In the genomic region with DNA sequence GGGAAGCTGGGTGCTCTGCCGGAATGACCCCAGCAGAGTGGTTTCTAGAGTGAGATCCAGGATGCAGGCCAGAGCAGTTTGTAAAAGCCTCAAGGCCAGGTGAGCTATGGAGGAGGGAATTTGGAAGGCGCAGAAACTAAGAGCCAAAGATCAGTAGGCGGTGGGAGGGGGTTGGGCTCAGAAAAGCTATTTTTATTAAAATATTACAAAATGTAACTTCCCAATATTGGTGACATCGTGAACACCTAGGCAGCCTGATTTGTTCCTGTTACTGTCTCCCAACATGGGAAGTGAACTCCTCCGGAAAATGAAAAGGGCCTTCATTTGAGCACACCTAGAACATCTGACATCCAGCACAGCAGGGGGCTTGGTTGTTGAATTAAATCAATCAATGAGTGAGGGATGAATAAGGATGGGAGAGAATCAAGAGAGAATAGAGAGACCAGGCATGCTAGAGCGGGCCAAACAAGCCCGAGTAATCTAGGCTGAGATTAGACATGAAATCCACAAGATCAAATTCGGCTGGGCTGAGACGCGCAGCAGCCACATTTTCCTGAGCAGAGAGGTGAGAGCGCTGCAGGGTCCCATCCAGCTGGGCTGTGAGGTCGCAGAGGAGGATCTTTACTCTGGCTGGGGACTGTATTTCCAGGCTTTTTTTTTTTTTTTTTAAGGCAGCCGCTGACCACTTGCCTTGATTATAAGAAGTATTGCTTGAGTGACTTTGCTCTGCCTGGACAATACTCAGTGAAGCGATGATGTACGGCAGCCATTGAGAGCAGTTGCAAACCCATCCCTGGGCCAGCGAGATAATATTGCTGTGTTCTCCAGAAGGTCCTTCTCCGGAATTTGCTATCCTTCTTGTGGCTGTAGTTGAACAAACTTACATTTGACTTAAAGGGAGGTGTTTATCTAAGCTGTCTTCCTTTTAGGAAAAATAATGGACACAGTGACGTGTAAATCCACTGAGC, we compare ENCODE assay signal across 1 cellular context.
TF ChIP-seq lines count a peak whose summit lies in the region.

No MANE protein-coding gene starts in this region.

TF ChIP-seq in WTC11, 78 proteins besides CTCF, POLR2A, EP300 and RAD21 (continued from another document):
- TF ChIP-seq, protein P1, sequence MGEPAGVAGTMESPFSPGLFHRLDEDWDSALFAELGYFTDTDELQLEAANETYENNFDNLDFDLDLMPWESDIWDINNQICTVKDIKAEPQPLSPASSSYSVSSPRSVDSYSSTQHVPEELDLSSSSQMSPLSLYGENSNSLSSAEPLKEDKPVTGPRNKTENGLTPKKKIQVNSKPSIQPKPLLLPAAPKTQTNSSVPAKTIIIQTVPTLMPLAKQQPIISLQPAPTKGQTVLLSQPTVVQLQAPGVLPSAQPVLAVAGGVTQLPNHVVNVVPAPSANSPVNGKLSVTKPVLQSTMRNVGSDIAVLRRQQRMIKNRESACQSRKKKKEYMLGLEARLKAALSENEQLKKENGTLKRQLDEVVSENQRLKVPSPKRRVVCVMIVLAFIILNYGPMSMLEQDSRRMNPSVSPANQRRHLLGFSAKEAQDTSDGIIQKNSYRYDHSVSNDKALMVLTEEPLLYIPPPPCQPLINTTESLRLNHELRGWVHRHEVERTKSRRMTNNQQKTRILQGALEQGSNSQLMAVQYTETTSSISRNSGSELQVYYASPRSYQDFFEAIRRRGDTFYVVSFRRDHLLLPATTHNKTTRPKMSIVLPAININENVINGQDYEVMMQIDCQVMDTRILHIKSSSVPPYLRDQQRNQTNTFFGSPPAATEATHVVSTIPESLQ (CRISPR knock-in tag; IDR thresholded peaks at IDR 0.05), result no peak
- TF ChIP-seq GTF2I (CRISPR knock-in tag; conservative IDR thresholded peaks at IDR 0.05) (no peak), JUN (CRISPR knock-in tag; IDR thresholded peaks at IDR 0.05) (no peak), EMX1 (CRISPR knock-in tag; IDR thresholded peaks at IDR 0.05) (no peak), PRRX2 (CRISPR knock-in tag; IDR thresholded peaks at IDR 0.05) (no peak), TP53 (CRISPR knock-in tag; IDR thresholded peaks at IDR 0.05) (no peak), ZNF121 (CRISPR knock-in tag; IDR thresholded peaks at IDR 0.05) (no peak), ZNF263 (CRISPR knock-in tag; IDR thresholded peaks at IDR 0.05; ENCODE audit: low read depth) (no peak), TCF7 (CRISPR knock-in tag; IDR thresholded peaks at IDR 0.05; ENCODE audit: low read depth) (no peak)
- TF ChIP-seq, protein P2, sequence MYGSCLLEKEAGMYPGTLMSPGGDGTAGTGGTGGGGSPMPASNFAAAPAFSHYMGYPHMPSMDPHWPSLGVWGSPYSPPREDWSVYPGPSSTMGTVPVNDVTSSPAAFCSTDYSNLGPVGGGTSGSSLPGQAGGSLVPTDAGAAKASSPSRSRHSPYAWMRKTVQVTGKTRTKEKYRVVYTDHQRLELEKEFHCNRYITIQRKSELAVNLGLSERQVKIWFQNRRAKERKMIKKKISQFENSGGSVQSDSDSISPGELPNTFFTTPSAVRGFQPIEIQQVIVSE (CRISPR knock-in tag; IDR thresholded peaks at IDR 0.05; ENCODE audit: borderline replicate concordance), result no peak
- TF ChIP-seq, protein P3, sequence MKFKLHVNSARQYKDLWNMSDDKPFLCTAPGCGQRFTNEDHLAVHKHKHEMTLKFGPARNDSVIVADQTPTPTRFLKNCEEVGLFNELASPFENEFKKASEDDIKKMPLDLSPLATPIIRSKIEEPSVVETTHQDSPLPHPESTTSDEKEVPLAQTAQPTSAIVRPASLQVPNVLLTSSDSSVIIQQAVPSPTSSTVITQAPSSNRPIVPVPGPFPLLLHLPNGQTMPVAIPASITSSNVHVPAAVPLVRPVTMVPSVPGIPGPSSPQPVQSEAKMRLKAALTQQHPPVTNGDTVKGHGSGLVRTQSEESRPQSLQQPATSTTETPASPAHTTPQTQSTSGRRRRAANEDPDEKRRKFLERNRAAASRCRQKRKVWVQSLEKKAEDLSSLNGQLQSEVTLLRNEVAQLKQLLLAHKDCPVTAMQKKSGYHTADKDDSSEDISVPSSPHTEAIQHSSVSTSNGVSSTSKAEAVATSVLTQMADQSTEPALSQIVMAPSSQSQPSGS (CRISPR knock-in tag; IDR thresholded peaks at IDR 0.05; ENCODE audit: borderline replicate concordance, low read depth), result no peak
- TF ChIP-seq, protein P4, sequence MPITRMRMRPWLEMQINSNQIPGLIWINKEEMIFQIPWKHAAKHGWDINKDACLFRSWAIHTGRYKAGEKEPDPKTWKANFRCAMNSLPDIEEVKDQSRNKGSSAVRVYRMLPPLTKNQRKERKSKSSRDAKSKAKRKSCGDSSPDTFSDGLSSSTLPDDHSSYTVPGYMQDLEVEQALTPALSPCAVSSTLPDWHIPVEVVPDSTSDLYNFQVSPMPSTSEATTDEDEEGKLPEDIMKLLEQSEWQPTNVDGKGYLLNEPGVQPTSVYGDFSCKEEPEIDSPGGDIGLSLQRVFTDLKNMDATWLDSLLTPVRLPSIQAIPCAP (CRISPR knock-in tag; IDR thresholded peaks at IDR 0.05), result no peak
- TF ChIP-seq, protein P5, sequence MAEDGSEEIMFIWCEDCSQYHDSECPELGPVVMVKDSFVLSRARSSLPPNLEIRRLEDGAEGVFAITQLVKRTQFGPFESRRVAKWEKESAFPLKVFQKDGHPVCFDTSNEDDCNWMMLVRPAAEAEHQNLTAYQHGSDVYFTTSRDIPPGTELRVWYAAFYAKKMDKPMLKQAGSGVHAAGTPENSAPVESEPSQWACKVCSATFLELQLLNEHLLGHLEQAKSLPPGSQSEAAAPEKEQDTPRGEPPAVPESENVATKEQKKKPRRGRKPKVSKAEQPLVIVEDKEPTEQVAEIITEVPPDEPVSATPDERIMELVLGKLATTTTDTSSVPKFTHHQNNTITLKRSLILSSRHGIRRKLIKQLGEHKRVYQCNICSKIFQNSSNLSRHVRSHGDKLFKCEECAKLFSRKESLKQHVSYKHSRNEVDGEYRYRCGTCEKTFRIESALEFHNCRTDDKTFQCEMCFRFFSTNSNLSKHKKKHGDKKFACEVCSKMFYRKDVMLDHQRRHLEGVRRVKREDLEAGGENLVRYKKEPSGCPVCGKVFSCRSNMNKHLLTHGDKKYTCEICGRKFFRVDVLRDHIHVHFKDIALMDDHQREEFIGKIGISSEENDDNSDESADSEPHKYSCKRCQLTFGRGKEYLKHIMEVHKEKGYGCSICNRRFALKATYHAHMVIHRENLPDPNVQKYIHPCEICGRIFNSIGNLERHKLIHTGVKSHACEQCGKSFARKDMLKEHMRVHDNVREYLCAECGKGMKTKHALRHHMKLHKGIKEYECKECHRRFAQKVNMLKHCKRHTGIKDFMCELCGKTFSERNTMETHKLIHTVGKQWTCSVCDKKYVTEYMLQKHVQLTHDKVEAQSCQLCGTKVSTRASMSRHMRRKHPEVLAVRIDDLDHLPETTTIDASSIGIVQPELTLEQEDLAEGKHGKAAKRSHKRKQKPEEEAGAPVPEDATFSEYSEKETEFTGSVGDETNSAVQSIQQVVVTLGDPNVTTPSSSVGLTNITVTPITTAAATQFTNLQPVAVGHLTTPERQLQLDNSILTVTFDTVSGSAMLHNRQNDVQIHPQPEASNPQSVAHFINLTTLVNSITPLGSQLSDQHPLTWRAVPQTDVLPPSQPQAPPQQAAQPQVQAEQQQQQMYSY (CRISPR knock-in tag; IDR thresholded peaks at IDR 0.05), result no peak
- TF ChIP-seq, protein P6, sequence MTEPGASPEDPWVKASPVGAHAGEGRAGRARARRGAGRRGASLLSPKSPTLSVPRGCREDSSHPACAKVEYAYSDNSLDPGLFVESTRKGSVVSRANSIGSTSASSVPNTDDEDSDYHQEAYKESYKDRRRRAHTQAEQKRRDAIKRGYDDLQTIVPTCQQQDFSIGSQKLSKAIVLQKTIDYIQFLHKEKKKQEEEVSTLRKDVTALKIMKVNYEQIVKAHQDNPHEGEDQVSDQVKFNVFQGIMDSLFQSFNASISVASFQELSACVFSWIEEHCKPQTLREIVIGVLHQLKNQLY (CRISPR knock-in tag; IDR thresholded peaks at IDR 0.05), result no peak
- TF ChIP-seq, protein P7, sequence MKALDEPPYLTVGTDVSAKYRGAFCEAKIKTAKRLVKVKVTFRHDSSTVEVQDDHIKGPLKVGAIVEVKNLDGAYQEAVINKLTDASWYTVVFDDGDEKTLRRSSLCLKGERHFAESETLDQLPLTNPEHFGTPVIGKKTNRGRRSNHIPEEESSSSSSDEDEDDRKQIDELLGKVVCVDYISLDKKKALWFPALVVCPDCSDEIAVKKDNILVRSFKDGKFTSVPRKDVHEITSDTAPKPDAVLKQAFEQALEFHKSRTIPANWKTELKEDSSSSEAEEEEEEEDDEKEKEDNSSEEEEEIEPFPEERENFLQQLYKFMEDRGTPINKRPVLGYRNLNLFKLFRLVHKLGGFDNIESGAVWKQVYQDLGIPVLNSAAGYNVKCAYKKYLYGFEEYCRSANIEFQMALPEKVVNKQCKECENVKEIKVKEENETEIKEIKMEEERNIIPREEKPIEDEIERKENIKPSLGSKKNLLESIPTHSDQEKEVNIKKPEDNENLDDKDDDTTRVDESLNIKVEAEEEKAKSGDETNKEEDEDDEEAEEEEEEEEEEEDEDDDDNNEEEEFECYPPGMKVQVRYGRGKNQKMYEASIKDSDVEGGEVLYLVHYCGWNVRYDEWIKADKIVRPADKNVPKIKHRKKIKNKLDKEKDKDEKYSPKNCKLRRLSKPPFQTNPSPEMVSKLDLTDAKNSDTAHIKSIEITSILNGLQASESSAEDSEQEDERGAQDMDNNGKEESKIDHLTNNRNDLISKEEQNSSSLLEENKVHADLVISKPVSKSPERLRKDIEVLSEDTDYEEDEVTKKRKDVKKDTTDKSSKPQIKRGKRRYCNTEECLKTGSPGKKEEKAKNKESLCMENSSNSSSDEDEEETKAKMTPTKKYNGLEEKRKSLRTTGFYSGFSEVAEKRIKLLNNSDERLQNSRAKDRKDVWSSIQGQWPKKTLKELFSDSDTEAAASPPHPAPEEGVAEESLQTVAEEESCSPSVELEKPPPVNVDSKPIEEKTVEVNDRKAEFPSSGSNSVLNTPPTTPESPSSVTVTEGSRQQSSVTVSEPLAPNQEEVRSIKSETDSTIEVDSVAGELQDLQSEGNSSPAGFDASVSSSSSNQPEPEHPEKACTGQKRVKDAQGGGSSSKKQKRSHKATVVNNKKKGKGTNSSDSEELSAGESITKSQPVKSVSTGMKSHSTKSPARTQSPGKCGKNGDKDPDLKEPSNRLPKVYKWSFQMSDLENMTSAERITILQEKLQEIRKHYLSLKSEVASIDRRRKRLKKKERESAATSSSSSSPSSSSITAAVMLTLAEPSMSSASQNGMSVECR (CRISPR knock-in tag; IDR thresholded peaks at IDR 0.05; ENCODE audit: borderline replicate concordance), result no peak
